8 cellular contexts compared by ENCODE assay signal in genomic region chr2:241702405-241703127, GRCh38. TPM values are rescaled to one million over a fixed set of nuclear protein-coding genes. Genes with fewer than 3 reads are reported as not detected.
DNase-seq lines count a peak whose midpoint lies in the region; ATAC-seq and TF ChIP-seq lines count a peak whose summit lies in the region.

No MANE protein-coding gene starts in this region.

- peak; percentile 75 for TF ChIP-seq CTCF in GM12874 (IDR thresholded peaks at IDR 0.05; ENCODE audit: insufficient read depth, low read depth, low read length)
- TF ChIP-seq CTCF in NB4 (IDR thresholded peaks at IDR 0.05; ENCODE audit: low read depth, low read length), result peak; percentile 54

- H3K27ac ChIP-seq in right cardiac atrium (ENCODE audit: low read length), result peak overlapping the region; percentile 72

- TF ChIP-seq POLR2A in NB4 (IDR thresholded peaks at IDR 0.05; ENCODE audit: extremely low read depth, insufficient read length), result no peak

- H3K4me3 ChIP-seq in NB4 (ENCODE audit: low read depth, low read length), result peak overlapping the region; percentile 65
- H3K4me3 ChIP-seq in adipocyte (ENCODE audit: low read length), result peak overlapping the region; percentile 88
- H3K4me3 ChIP-seq in right cardiac atrium (ENCODE audit: low read length), result peak overlapping the region; percentile 98

- peaks cover 13% of the 10 kb centered on the region for H3K4me1 ChIP-seq in adipocyte (ENCODE audit: control insufficient read depth, insufficient read depth, low read length)
- peaks cover 2% of the 10 kb centered on the region for H3K4me1 ChIP-seq in right cardiac atrium (ENCODE audit: control insufficient read depth, insufficient read depth, low read length)

- intact Hi-C loops in right cardiac atrium (cut with DNase I), result no loop called here

- ATAC-seq in HG02610 (IDR thresholded peaks at IDR 0.05; ENCODE audit: unreplicated experiment) (peak; percentile 66), right cardiac atrium (peak; percentile 91 to 92)

- H3K36me3 ChIP-seq in adipocyte (ENCODE audit: control insufficient read depth, insufficient read depth, low read length, severe bottlenecking), result peaks cover 19% of the 10 kb centered on the region

- 2% methylated on average over 62 of the region's 62 CpGs for WGBS in right cardiac atrium

- DNase-seq in NB4 (ENCODE audit: low read depth) (peak; percentile 90), SW480 (ENCODE audit: low spot score) (peak; percentile 83), adipocyte (ENCODE audit: low read depth) (peak; percentile 94), right cardiac atrium (peak; percentile 84 to 94 (median 92)), renal cortical epithelial cell (ENCODE audit: low read depth) (peak; percentile 68), AG20443 (ENCODE audit: low spot score) (no peak)

- H3K27me3 ChIP-seq in adipocyte (replicated peaks; ENCODE audit: control insufficient read depth, insufficient read depth, low read length), result no peaks in the 10 kb centered on the region
- H3K27me3 ChIP-seq in right cardiac atrium (ENCODE audit: control insufficient read depth, insufficient read depth), result no peaks in the 10 kb centered on the region

- H3K9me3 ChIP-seq in adipocyte (ENCODE audit: control insufficient read depth, low read length) (no peaks in the 10 kb centered on the region), right cardiac atrium (ENCODE audit: control insufficient read depth, low read length) (no peaks in the 10 kb centered on the region)

- H3K9ac ChIP-seq in adipocyte (ENCODE audit: low read length), result peak overlapping the region; percentile 86

RNA-seq across cellular contexts. Expression of gene ING5, which starts 0.7 kb away (rescaled TPM):
- 10 to 100 TPM; 20.8 to 21.7 (median 21.0) TPM for total RNA-seq in right cardiac atrium
- polyA plus RNA-seq in right cardiac atrium, result 25.6 TPM
- total RNA-seq in renal cortical epithelial cell, result 15.1 and 22.7 TPM in 2 replicates

RNA-seq across cellular contexts. Expression of gene DTYMK, which starts 16.0 kb away (rescaled TPM):
- total RNA-seq in right cardiac atrium (10 to 100 TPM in 1 of 4 donors, 1 to 10 TPM in 3; 7.3 to 11.4 (median 9.1) TPM), renal cortical epithelial cell (12.2 and 47.4 TPM in 2 replicates)
- 10.9 TPM for polyA plus RNA-seq in right cardiac atrium

RNA-seq across cellular contexts. Expression of gene D2HGDH, which starts 31.9 kb away (rescaled TPM):
- total RNA-seq in right cardiac atrium (10 to 100 TPM; 16.1 to 22.3 (median 18.3) TPM), renal cortical epithelial cell (12.5 and 22.4 TPM in 2 replicates)
- 16.0 TPM for polyA plus RNA-seq in right cardiac atrium
